In the genomic region with DNA sequence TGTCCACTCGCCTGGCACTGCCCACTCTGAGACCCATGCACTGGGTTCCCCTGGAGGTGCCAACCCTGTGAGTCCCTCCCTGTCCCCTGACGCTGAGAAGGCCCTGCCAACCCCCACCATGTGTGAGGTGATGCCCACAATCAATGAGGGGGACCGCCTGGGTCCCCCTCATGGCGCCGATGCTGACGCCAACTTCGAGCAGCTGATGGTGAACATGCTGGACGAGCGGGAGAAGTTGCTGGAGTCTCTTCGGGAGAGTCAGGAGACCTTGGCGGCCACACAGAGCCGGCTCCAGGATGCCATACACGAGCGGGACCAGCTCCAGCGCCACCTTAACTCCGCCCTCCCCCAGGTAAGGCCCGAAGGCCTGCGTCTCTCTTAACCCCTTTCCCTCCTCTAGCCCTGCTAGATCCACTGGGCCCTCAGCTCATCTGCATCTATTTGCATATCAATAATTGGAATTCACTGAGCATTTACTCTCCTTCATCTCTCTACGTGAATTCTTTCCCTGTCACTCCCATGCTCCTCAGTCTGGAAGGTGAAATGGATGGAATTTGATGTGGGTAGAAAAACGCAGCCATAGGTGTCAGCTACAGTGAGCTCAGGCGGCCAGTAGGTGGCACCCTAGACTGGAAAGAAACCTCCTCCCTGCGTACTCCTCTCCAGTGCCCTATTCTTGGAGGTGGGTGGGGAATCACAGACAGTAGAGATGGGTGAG, we compare ENCODE assay signal across 8 cellular contexts. TPM values are rescaled to one million over a fixed set of nuclear protein-coding genes. Genes with fewer than 3 reads are reported as not detected.
DNase-seq lines count a peak whose midpoint lies in the region; ATAC-seq and TF ChIP-seq lines count a peak whose summit lies in the region.
"Had no signal": no experiment of that assay in that cellular context is flagged by ENCODE, and none has a peak within 500 bp of the region (broad histone marks: within the 10 kb centered on the region; RNA-seq: fewer than 3 reads in every experiment).

No MANE protein-coding gene starts in this region.

- intact Hi-C loops in adrenal gland (cut with DNase I) (loop anchor here (2.0 to 5.0 kb wide), 2 partner anchors 178 kb away; no protein-coding TSS in a partner anchor), left ventricle myocardium superior (cut with micrococcal nuclease) (loop anchor here (5.0 kb wide), 1 partner anchor 178 kb away; no protein-coding TSS in a partner anchor)

- H3K27me3 Mint-ChIP-seq in T-cell = peaks cover 5 to 10% of the 10 kb centered on the region in 2 donors

- H3K4me1 ChIP-seq in adrenal gland (replicated peaks in 1 of 2) = no peaks in the 10 kb centered on the region

- no peaks in the 10 kb centered on the region for H3K9me3 ChIP-seq in adrenal gland (replicated peaks in 1 of 3)

- H3K27ac Mint-ChIP-seq in T-cell = no peak overlapping the region

- H3K27ac ChIP-seq in adrenal gland = no peak overlapping the region

- H3K9me3 Mint-ChIP-seq in T-cell = no peaks in the 10 kb centered on the region

- H3K36me3 ChIP-seq in adrenal gland (replicated peaks in 1 of 2) = no peaks in the 10 kb centered on the region

- in situ Hi-C loops in GM13976 (cut with MboI; ENCODE audit: low sequenced_read_pairs, unreplicated experiment) = no loop called here

- H3K36me3 Mint-ChIP-seq in T-cell = no peaks in the 10 kb centered on the region

- DNase-seq in GM13976 (ENCODE audit: low spot score) = peak; percentile 82
- DNase-seq in NCI-H1092 (lab: John Stamatoyannopoulos, UW) = peak; percentile 48
- DNase-seq in T-cell = peak in 31 of 34 experiments; percentile 21 to 67 (median 51)
- DNase-seq in adrenal gland = peak; percentile 66 to 90 (median 77)
- peak; percentile 85 for DNase-seq in left ventricle myocardium superior
- DNase-seq in retinal pigment epithelial cell (ENCODE audit: low read depth) = no peak

- peaks cover 0 to 6% (median 2%) of the 10 kb centered on the region in 3 donors for H3K4me1 Mint-ChIP-seq in T-cell

- TF ChIP-seq POLR2A in adrenal gland (IDR thresholded peaks at IDR 0.05) = no peak

- ATAC-seq in T-cell (replicated peaks in 1 of 4) (peak; percentile 73 to 93 (median 82)), left ventricle myocardium superior (peak; percentile 80), HG03439 (IDR thresholded peaks at IDR 0.05; ENCODE audit: unreplicated experiment) (no peak)

- CTCF ChIA-PET in T-cell (lab: Charles Lee) = interaction anchor here (0.5 to 2.3 kb wide), 12 partner anchors 9 to 319 kb away, joined by 3 to 17 read pairs (median 4); a partner anchor contains a TSS

- H3K27me3 ChIP-seq in adrenal gland = peaks cover 6% of the 10 kb centered on the region

- POLR2A ChIA-PET in T-cell (lab: Charles Lee) = interaction anchor here in 1 of 2 donors (0.5 kb wide), 1 partner anchor 18 kb away, joined by 5 read pairs; no protein-coding TSS in a partner anchor

- WGBS in adrenal gland, 4 donors = 46 to 58% (median 50%) methylated on average over 19 to 22 of the region's 22 CpGs

- H3K4me3 Mint-ChIP-seq in T-cell = no peak overlapping the region

- H3K4me3 ChIP-seq in adrenal gland (no peak overlapping the region), retinal pigment epithelial cell (ENCODE audit: low read length) (no peak overlapping the region)

- TF ChIP-seq CTCF in GM13976 (IDR thresholded peaks at IDR 0.05; ENCODE audit: borderline replicate concordance, control extremely low read depth, extremely low read depth, insufficient read depth, missing control alignments) (peak; percentile 82), adrenal gland (IDR thresholded peaks at IDR 0.05) (peak; percentile 76 to 95 (median 90)), retinal pigment epithelial cell (conservative IDR thresholded peaks at IDR 0.05; ENCODE audit: low read depth, low read length) (peak; percentile 97)

RNA-seq across cellular contexts. Expression of a gene that starts 12.8 kb away (rescaled TPM):
- total RNA-seq in T-cell (1 to 10 TPM in 4 of 5 donors, under 1 TPM in 1; 0.66 to 2.0 (median 1.7) TPM), adrenal gland (1 to 10 TPM in 1 of 8 donors, under 1 TPM in 7; 0.12 to 2.9 (median 0.39) TPM), left ventricle myocardium superior (21.3 TPM)
- 1 to 10 TPM in 1 of 3 donors, under 1 TPM in 2; 0.46 to 2.6 (median 0.54) TPM for polyA plus RNA-seq in adrenal gland

RNA-seq across cellular contexts. Expression of a gene that starts 31.9 kb away (rescaled TPM):
- 100 to 1,000 TPM in 2 of 5 donors, 10 to 100 TPM in 3; 67.5 to 124 (median 68.4) TPM for total RNA-seq in T-cell
- 10 to 100 TPM; 44.3 to 66.1 (median 52.8) TPM for total RNA-seq in adrenal gland
- polyA plus RNA-seq in adrenal gland = 10 to 100 TPM; 23.4 to 57.0 (median 24.4) TPM
- 24.3 TPM for total RNA-seq in left ventricle myocardium superior

RNA-seq across cellular contexts. Expression of a gene that starts 46.8 kb away (rescaled TPM):
- total RNA-seq in T-cell (not detected), adrenal gland (not detected), left ventricle myocardium superior (not detected)
- polyA plus RNA-seq in adrenal gland = not detected
- total RNA-seq: pulmonary artery endothelial cell had no signal
